ENCODE assay signal across 8 cellular contexts in the genomic region with DNA sequence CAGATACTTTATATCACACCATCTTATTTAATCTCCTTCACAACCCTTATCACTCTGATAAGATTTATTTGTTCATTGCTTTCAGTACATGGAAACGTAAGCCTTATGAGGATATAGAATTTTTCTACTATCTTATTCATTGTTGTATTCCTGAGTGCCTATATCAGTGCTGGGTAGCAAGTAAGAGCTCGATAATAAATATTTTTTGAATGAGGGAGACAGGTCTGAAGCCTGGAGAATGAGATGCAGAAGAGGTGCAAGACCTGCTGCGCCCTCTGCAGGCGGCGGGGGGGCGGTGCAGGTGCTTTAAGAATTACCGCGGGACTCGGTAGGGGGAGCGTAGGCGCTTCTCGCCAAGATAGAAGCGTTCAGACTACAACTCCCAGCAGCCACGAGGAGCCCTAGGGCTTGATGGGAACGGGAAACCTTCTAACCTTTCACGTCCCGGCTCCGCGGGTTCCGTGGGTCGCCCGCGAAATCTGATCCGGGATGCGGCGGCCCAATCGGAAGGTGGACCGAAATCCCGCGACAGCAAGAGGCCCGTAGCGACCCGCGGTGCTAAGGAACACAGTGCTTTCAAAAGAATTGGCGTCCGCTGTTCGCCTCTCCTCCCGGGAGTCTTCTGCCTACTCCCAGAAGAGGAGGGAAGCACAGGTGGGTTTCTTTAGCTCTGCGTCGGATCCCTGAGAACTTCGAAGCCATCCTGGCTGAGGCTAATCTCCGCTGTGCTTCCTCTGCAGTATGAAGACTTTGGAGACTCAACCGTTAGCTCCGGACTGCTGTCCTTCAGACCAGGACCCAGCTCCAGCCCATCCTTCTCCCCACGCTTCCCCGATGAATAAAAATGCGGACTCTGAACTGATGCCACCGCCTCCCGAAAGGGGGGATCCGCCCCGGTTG. TPM values are rescaled to one million over a fixed set of nuclear protein-coding genes. Genes with fewer than 3 reads are reported as not detected.
A peak's percentile ranks its signal among the peaks of the same experiment; 100 is the strongest.
DNase-seq lines count a peak whose midpoint lies in the region; ATAC-seq and TF ChIP-seq lines count a peak whose summit lies in the region.

WRAP53 (plus strand) TSS at position 570 of the 900 bp plus-strand sequence; CDS start at position 742, 172 bp downstream.

- H3K27ac ChIP-seq in VCaP (peak within 1 kb of the TSS; percentile 98), breast epithelium (peak within 1 kb of the TSS; percentile 96 to 98), iPS-20b (ENCODE audit: low read length) (peak within 1 kb of the TSS; percentile 86), skin epidermis (peak within 1 kb of the TSS; percentile 81 to 99 (median 95))

- H3K9ac ChIP-seq in iPS-20b (ENCODE audit: low read depth, low read length) = peak within 1 kb of the TSS; percentile 99

- intact Hi-C loops in breast epithelium (cut with DNase I; ENCODE audit: low total_unique reads) = no loop called here

- DNase-seq in AG08395 (ENCODE audit: low spot score) (peak; percentile 98), NCI-H2196 treated with DMSO at 0.1 percent for 48 hours (lab: John Stamatoyannopoulos, UW; ENCODE audit: unreplicated experiment) (peak; percentile 71), breast epithelium (ENCODE audit: low spot score in 2 of 2) (peak; percentile 97 to 99)

- TF ChIP-seq POLR2A in breast epithelium (IDR thresholded peaks at IDR 0.05) = no peak

- peak; percentile 59 for ATAC-seq in GM18870 (IDR thresholded peaks at IDR 0.05; ENCODE audit: unreplicated experiment)
- ATAC-seq in HG03135 (IDR thresholded peaks at IDR 0.05; ENCODE audit: unreplicated experiment) = peak; percentile 64

- TF ChIP-seq CTCF in VCaP (conservative IDR thresholded peaks at IDR 0.05) (peak; percentile 93), breast epithelium (IDR thresholded peaks at IDR 0.05) (peak; percentile 95 to 99 (median 98))

- H3K27me3 ChIP-seq in breast epithelium = no peaks in the 10 kb centered on the region
- H3K27me3 ChIP-seq in iPS-20b (ENCODE audit: insufficient read depth, low read length) = no peaks in the 10 kb centered on the region

- no peaks in the 10 kb centered on the region for H3K36me3 ChIP-seq in breast epithelium
- peaks cover 31% of the 10 kb centered on the region for H3K36me3 ChIP-seq in iPS-20b (ENCODE audit: insufficient read depth, low read depth, low read length)

- H3K4me3 ChIP-seq in breast epithelium = peak within 1 kb of the TSS; percentile 85 to 96 (median 95)
- peak within 1 kb of the TSS; percentile 97 for H3K4me3 ChIP-seq in iPS-20b (ENCODE audit: low read length)
- H3K4me3 ChIP-seq in skin epidermis = peak within 1 kb of the TSS; percentile 72 to 96 (median 90)

- no peaks in the 10 kb centered on the region for H3K9me3 ChIP-seq in breast epithelium
- no peaks in the 10 kb centered on the region for H3K9me3 ChIP-seq in iPS-20b (ENCODE audit: insufficient read depth, low read depth, low read length)

- peaks cover 4 to 8% of the 10 kb centered on the region in 2 donors for H3K4me1 ChIP-seq in breast epithelium
- H3K4me1 ChIP-seq in iPS-20b (ENCODE audit: insufficient read depth, low read length) = peaks cover 15% of the 10 kb centered on the region

RNA-seq across cellular contexts. Expression of gene WRAP53, which starts in this region (rescaled TPM):
- 1 to 10 TPM; 3.6 to 5.4 (median 4.2) TPM for total RNA-seq in breast epithelium

Comparison
In these comparisons a context has a peak if more than half of its experiments do, and no peak if none do; other contexts are left out.
1. Peak in every context shown above with its lines: DNase-seq, ATAC-seq, H3K4me3 ChIP-seq and H3K27ac ChIP-seq.